ENCODE assay signal across 2 cellular contexts in the genomic region with DNA sequence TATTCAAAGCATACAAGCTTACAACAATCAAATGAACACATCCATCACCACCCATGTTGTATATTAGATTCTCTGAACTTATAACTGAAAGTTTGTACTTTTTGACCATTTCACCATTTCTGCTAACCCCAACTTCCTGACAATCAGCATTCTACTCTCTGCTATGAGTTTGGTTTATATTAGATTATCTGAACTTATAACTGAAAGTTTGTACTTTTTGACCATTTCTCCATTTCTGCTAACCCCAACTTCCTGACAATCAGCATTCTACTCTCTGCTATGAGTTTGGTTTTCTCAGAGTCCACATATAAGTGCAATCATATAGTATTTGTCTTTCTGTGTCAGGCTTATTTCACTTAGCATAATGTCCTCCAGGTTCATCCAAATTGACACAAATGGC. TPM values are rescaled to one million over a fixed set of nuclear protein-coding genes. Genes with fewer than 3 reads are reported as not detected.
"Had no signal": no experiment of that assay in that cellular context is flagged by ENCODE, and none has a peak within 500 bp of the region (broad histone marks: within the 10 kb centered on the region; RNA-seq: fewer than 3 reads in every experiment).

No MANE protein-coding gene starts in this region.

RNA-seq across cellular contexts. Expression of a gene that starts 15.7 kb away (rescaled TPM):
- total RNA-seq: foreskin keratinocyte, myocyte had no signal
- polyA plus RNA-seq: foreskin keratinocyte had no signal
